ENCODE assay signal across 8 cellular contexts in genomic region chr6:10426781-10427279, GRCh38. TPM values are rescaled to one million over a fixed set of nuclear protein-coding genes. Genes with fewer than 3 reads are reported as not detected.
DNase-seq lines count a peak whose midpoint lies in the region; ATAC-seq, FAIRE-seq and TF ChIP-seq lines count a peak whose summit lies in the region.

No MANE protein-coding gene starts in this region.

- H3K4me1 ChIP-seq in DOHH2 (ENCODE audit: control insufficient read depth, low read length): peaks cover 41% of the 10 kb centered on the region
- peaks cover 36% of the 10 kb centered on the region for H3K4me1 ChIP-seq in OCI-LY1 (ENCODE audit: insufficient read depth, low read length, severe bottlenecking)
- no peaks in the 10 kb centered on the region for H3K4me1 ChIP-seq in pancreas

- 44 to 49% methylated on average over 6 of the region's 6 CpGs for WGBS in pancreas, 2 donors

- no peak for FAIRE-seq in pancreas (lab: Jason Lieb, UNC)

- peak overlapping the region; percentile 67 for H3K4me2 ChIP-seq in DOHH2 (ENCODE audit: low read length)
- peak overlapping the region; percentile 82 for H3K4me2 ChIP-seq in OCI-LY1 (ENCODE audit: low read length)

- TF ChIP-seq CTCF in DOHH2 (IDR thresholded peaks at IDR 0.05; ENCODE audit: low read depth, low read length, poor library complexity, severe bottlenecking) (no peak), OCI-LY1 (IDR thresholded peaks at IDR 0.05; ENCODE audit: low read length) (no peak), pancreas (IDR thresholded peaks at IDR 0.05) (no peak)

- H3K9ac ChIP-seq in OCI-LY1 (ENCODE audit: low read length): peak overlapping the region; percentile 62

- H3F3A ChIP-seq in DOHH2 (ENCODE audit: control insufficient read depth, insufficient read depth) (no peaks in the 10 kb centered on the region), OCI-LY1 (ENCODE audit: insufficient read depth, low read length) (peaks cover 6% of the 10 kb centered on the region; the same call in 1 of the 2 replicates)

- H2AFZ ChIP-seq in OCI-LY1 (ENCODE audit: low read length): peak overlapping the region; percentile 95

- no peaks in the 10 kb centered on the region for H3K79me2 ChIP-seq in DOHH2 (ENCODE audit: control insufficient read depth, low read length)
- H3K79me2 ChIP-seq in OCI-LY1 (ENCODE audit: insufficient read depth, low read length): no peaks in the 10 kb centered on the region

- ATAC-seq in pancreas: no peak
- no peak for ATAC-seq in GM21528 (IDR thresholded peaks at IDR 0.05; ENCODE audit: low FRiP score, unreplicated experiment)

- H3K27ac ChIP-seq in DOHH2 (ENCODE audit: low read depth, low read length) (no peak overlapping the region), OCI-LY1 (ENCODE audit: low read depth, low read length, poor library complexity, severe bottlenecking) (no peak overlapping the region), epithelial cell of prostate (peak overlapping the region; percentile 98), pancreas (no peak overlapping the region)

- H3K27me3 ChIP-seq in DOHH2 (ENCODE audit: control insufficient read depth, low read length) (peaks cover 18% of the 10 kb centered on the region), OCI-LY1 (ENCODE audit: insufficient read depth, low read length) (no peaks in the 10 kb centered on the region), pancreas (peaks cover 0 to 50% (median 5%) of the 10 kb centered on the region in 4 donors)

- H3K36me3 ChIP-seq in DOHH2 (ENCODE audit: control insufficient read depth, low read length) (no peaks in the 10 kb centered on the region), OCI-LY1 (ENCODE audit: insufficient read depth, low read length) (no peaks in the 10 kb centered on the region), pancreas (no peaks in the 10 kb centered on the region)

- H3K9me3 ChIP-seq in DOHH2 (ENCODE audit: control insufficient read depth, insufficient read depth, low read length) (no peaks in the 10 kb centered on the region), OCI-LY1 (ENCODE audit: low read length) (no peaks in the 10 kb centered on the region), pancreas (no peaks in the 10 kb centered on the region)

- DNase-seq in epithelial cell of prostate (ENCODE audit: low read depth, low spot score) (no peak), pancreas (no peak), NCI-H2029 (lab: John Stamatoyannopoulos, UW) (no peak), H4 (ENCODE audit: low spot score) (no peak), AG08395 (ENCODE audit: low spot score) (no peak)

- peak overlapping the region; percentile 60 for H3K4me3 ChIP-seq in DOHH2 (ENCODE audit: low read length)
- peak overlapping the region; percentile 55 for H3K4me3 ChIP-seq in OCI-LY1 (ENCODE audit: low read depth, low read length, poor library complexity, severe bottlenecking)
- H3K4me3 ChIP-seq in pancreas: peak overlapping the region in 3 of 4 donors; percentile 17 to 53 (median 39)

- H4K20me1 ChIP-seq in DOHH2 (ENCODE audit: control insufficient read depth, insufficient read depth, low read depth, low read length) (no peaks in the 10 kb centered on the region), OCI-LY1 (ENCODE audit: insufficient read depth, low read length) (no peaks in the 10 kb centered on the region)

- H3K9me2 ChIP-seq in DOHH2 (replicated peaks; ENCODE audit: control insufficient read depth, low read length) (no peaks in the 10 kb centered on the region), OCI-LY1 (ENCODE audit: low read depth, low read length) (no peaks in the 10 kb centered on the region)

- intact Hi-C loops in pancreas (cut with DNase I): no loop called here

RNA-seq across cellular contexts. Expression of gene TFAP2A, which starts 12.0 kb away (rescaled TPM):
- total RNA-seq in pancreas: 1 to 10 TPM in 1 of 6 donors, under 1 TPM in 5; 0.14 to 1.3 (median 0.23) TPM
- polyA plus RNA-seq in pancreas: under 1 TPM; 0.12 to 0.42 TPM
- total RNA-seq in H4 (2014; rRNA removed; shearing (Covaris generic)): 5.0 and 5.4 TPM in 2 replicates
